Comparison of ENCODE assay signal across 8 cellular contexts in the genomic region with DNA sequence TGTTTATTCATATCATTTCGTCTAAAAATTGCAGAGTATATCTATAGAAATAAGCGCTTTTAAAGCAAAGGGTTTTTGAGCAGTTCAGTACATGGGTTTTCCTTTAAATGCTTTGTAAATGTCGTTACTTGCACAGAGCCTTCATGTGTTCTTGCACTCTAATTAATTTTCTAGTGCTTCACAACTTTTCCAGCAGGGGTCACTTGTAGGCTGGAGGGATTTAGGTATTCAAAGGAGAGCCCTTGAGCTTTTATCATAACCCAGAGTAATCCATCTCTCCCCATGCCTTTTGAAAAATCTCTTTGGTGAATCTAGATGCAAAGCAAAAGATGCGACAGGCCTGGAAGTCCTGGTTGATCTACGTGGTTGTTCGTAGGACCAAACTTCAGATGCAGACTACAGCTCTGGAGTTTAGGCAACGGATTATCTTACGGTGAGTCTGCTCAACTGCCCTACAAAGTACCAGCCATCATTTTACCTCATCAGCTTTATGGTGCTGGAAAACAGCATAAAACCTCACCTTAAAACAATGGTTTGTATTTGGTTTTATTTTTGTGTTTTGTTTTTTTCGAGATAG.
DNase-seq lines count a peak whose midpoint lies in the region; ATAC-seq and TF ChIP-seq lines count a peak whose summit lies in the region.

No MANE protein-coding gene starts in this region.

- DNase-seq in SHP77 (lab: John Stamatoyannopoulos, UW) (peak; percentile 2 to 9), SHP77 treated with DMSO at 0.1 percent for 48 hours (lab: John Stamatoyannopoulos, UW) (no peak), Kasumi-1 (lab: John Stamatoyannopoulos, UW) (peak; percentile 50 to 68), adipocyte (ENCODE audit: low read depth) (peak; percentile 78), iris pigment epithelial cell (ENCODE audit: low read depth) (peak; percentile 51), upper lobe of left lung (no peak), NOMO-1 treated with dmso at 0.1 percent for 144 hours (lab: John Stamatoyannopoulos, UW; ENCODE audit: unreplicated experiment) (no peak)

- H3K9ac ChIP-seq in adipocyte (ENCODE audit: low read length) = no peak overlapping the region

- no peaks in the 10 kb centered on the region for H3K9me3 ChIP-seq in adipocyte (ENCODE audit: control insufficient read depth, low read length)
- no peaks in the 10 kb centered on the region for H3K9me3 ChIP-seq in upper lobe of left lung

- TF ChIP-seq EP300 in upper lobe of left lung (IDR thresholded peaks at IDR 0.05) = no peak

- ATAC-seq in upper lobe of left lung (ENCODE audit: low FRiP score in 2 of 2) = peak in 1 of 2 donors; percentile 39
- no peak for ATAC-seq in GM21423 (IDR thresholded peaks at IDR 0.05; ENCODE audit: unreplicated experiment)

- TF ChIP-seq CTCF in upper lobe of left lung (IDR thresholded peaks at IDR 0.05) = peak in 5 of 6 experiments; percentile 27 to 51 (median 43)

- no peaks in the 10 kb centered on the region for H3K27me3 ChIP-seq in adipocyte (replicated peaks; ENCODE audit: control insufficient read depth, insufficient read depth, low read length)
- H3K27me3 ChIP-seq in upper lobe of left lung = no peaks in the 10 kb centered on the region

- H3K36me3 ChIP-seq in adipocyte (ENCODE audit: control insufficient read depth, insufficient read depth, low read length, severe bottlenecking) (no peaks in the 10 kb centered on the region), upper lobe of left lung (peaks cover 0 to 15% (median 1%) of the 10 kb centered on the region in 4 donors)

- WGBS in upper lobe of left lung, 2 donors = 80 to 82% methylated on average over 9 of the region's 9 CpGs

- H3K4me1 ChIP-seq in adipocyte (ENCODE audit: control insufficient read depth, insufficient read depth, low read length) = peaks cover 9% of the 10 kb centered on the region
- H3K4me1 ChIP-seq in upper lobe of left lung = peaks cover 0 to 5% (median 1%) of the 10 kb centered on the region in 4 donors

- TF ChIP-seq POLR2A in upper lobe of left lung (IDR thresholded peaks at IDR 0.05) = no peak

- H3K27ac ChIP-seq in upper lobe of left lung = no peak overlapping the region

- H3K4me3 ChIP-seq in adipocyte (ENCODE audit: low read length) = no peak overlapping the region
- no peak overlapping the region for H3K4me3 ChIP-seq in upper lobe of left lung

Comparison
In these comparisons a context has a peak if more than half of its experiments do, and no peak if none do; other contexts are left out.
1. DNase-seq: peak in SHP77 (2 of 2), Kasumi-1 (2 of 2), adipocyte (single experiment) and iris pigment epithelial cell (single experiment); none in SHP77 treated with DMSO at 0.1 percent for 48 hours (single experiment), upper lobe of left lung (0 of 2) and NOMO-1 treated with dmso at 0.1 percent for 144 hours (single experiment).